ENCODE assay signal across 10 cellular contexts in genomic region chr15:65409284-65409631, GRCh38. TPM values are rescaled to one million over a fixed set of nuclear protein-coding genes. Genes with fewer than 3 reads are reported as not detected.
A peak's percentile ranks its signal among the peaks of the same experiment; 100 is the strongest.
DNase-seq lines count a peak whose midpoint lies in the region; ATAC-seq, FAIRE-seq and TF ChIP-seq lines count a peak whose summit lies in the region.
"Had no signal": no experiment of that assay in that cellular context is flagged by ENCODE, and none has a peak within 500 bp of the region (broad histone marks: within the 10 kb centered on the region; RNA-seq: fewer than 3 reads in every experiment).

No MANE protein-coding gene starts in this region.

- no peak for ATAC-seq in HG03175 (IDR thresholded peaks at IDR 0.05; ENCODE audit: unreplicated experiment)

- TF ChIP-seq POLR2A in GM12891 (IDR thresholded peaks at IDR 0.05; ENCODE audit: low read depth, low read length): no peak

- DNase-seq in GM12891 (ENCODE audit: insufficient read length, low spot score) (no peak), renal cortical epithelial cell (ENCODE audit: low read depth) (peak; percentile 99), mesothelial cell of epicardium (ENCODE audit: low spot score in 2 of 2, unreplicated experiment in 2 of 2) (no peak), mesenteric fat pad (ENCODE audit: low spot score) (no peak), COR-L47 (lab: John Stamatoyannopoulos, UW) (no peak)
- DNase-seq: T-helper 1 cell had no signal

- H3K4me3 Mint-ChIP-seq in IgD-negative memory B cell (peak overlapping the region in 2 of 4 donors; percentile 19 to 77), brain (no peak overlapping the region), mesothelial cell of epicardium (no peak overlapping the region)
- H3K4me3 Mint-ChIP-seq: central memory CD8-positive, alpha-beta T cell had no signal

- H3K36me3 Mint-ChIP-seq in IgD-negative memory B cell (peaks cover 2% of the 10 kb centered on the region), brain (peaks cover 6% of the 10 kb centered on the region), mesothelial cell of epicardium (no peaks in the 10 kb centered on the region)

- H3K27ac Mint-ChIP-seq in IgD-negative memory B cell (peak overlapping the region in 2 of 3 donors; percentile 46 to 47), brain (peak overlapping the region in 4 of 5 experiments; percentile 16 to 78 (median 52)), mesothelial cell of epicardium (no peak overlapping the region)

- peak; percentile 77 for FAIRE-seq in GM12891 (lab: Jason Lieb, UNC)

- peaks cover 8 to 15% (median 8%) of the 10 kb centered on the region in 3 donors for H3K4me1 Mint-ChIP-seq in IgD-negative memory B cell
- peaks cover 84% of the 10 kb centered on the region for H3K4me1 Mint-ChIP-seq in brain
- peaks cover 9% of the 10 kb centered on the region for H3K4me1 Mint-ChIP-seq in mesothelial cell of epicardium

- H3K9me3 Mint-ChIP-seq in IgD-negative memory B cell: no peaks in the 10 kb centered on the region
- no peaks in the 10 kb centered on the region for H3K9me3 Mint-ChIP-seq in brain
- H3K9me3 Mint-ChIP-seq in mesothelial cell of epicardium: no peaks in the 10 kb centered on the region
- H3K9me3 Mint-ChIP-seq: central memory CD8-positive, alpha-beta T cell had no signal

- no peak for TF ChIP-seq CTCF in brain (conservative IDR thresholded peaks at IDR 0.05)
- no peak for TF ChIP-seq CTCF in mesothelial cell of epicardium (IDR thresholded peaks at IDR 0.05; ENCODE audit: unreplicated experiment)

- peaks cover 18% of the 10 kb centered on the region for H3K27me3 Mint-ChIP-seq in IgD-negative memory B cell
- peaks cover 2% of the 10 kb centered on the region for H3K27me3 Mint-ChIP-seq in brain
- H3K27me3 Mint-ChIP-seq in mesothelial cell of epicardium (ENCODE audit: low read depth): no peaks in the 10 kb centered on the region

TF ChIP-seq in GM12891, 5 proteins besides CTCF, POLR2A, EP300 and RAD21:
- TF ChIP-seq POU2F2 (IDR thresholded peaks at IDR 0.05; ENCODE audit: low read depth, low read length): peak; percentile 97
- TF ChIP-seq PAX5 (IDR thresholded peaks at IDR 0.05; ENCODE audit: insufficient read depth, low read length, severe bottlenecking): no peak
- TF ChIP-seq TAF1 (IDR thresholded peaks at IDR 0.05; ENCODE audit: low read depth, low read length): no peak
- no peak for TF ChIP-seq SPI1 (IDR thresholded peaks at IDR 0.05; ENCODE audit: low read depth, low read length)

RNA-seq across cellular contexts. Expression of gene IGDCC4, which starts 13.5 kb away (rescaled TPM):
- polyA plus RNA-seq in GM12891 (2012; ENCODE audit: low read depth, missing spikeins): 1.2 TPM
- not detected for polyA plus RNA-seq in IgD-negative memory B cell
- 1.4 TPM for polyA plus RNA-seq in brain (ENCODE audit: insufficient read depth, low read depth, low replicate concordance)
- 24.1 and 58.2 TPM in 2 replicates for total RNA-seq in renal cortical epithelial cell
- 38.6 to 43.3 TPM (median 43.2 TPM) in 3 replicates for total RNA-seq in mesothelial cell of epicardium
- total RNA-seq in mesenteric fat pad: 0.64 TPM

RNA-seq across cellular contexts. Expression of gene IGDCC3, which starts 31.5 kb away (rescaled TPM):
- polyA plus RNA-seq in GM12891 (2012; ENCODE audit: low read depth, missing spikeins): not detected
- polyA plus RNA-seq in IgD-negative memory B cell (not detected), brain (ENCODE audit: insufficient read depth, low read depth, low replicate concordance) (0.63 TPM)
- total RNA-seq in renal cortical epithelial cell (0.05 TPM in 1 of 2 replicates, not detected in the other), mesothelial cell of epicardium (34.8 to 40.6 TPM (median 35.1 TPM) in 3 replicates), mesenteric fat pad (not detected)

Comparison
In these comparisons a context has a peak if more than half of its experiments do, and no peak if none do; other contexts are left out.
1. RNA of gene IGDCC4, which starts 13.5 kb away (total RNA-seq): 24.1 to 58.2 TPM in renal cortical epithelial cell and 38.6 to 43.3 TPM in mesothelial cell of epicardium; 0.64 TPM in mesenteric fat pad (single experiment); every median in the first group is over 10 times any median in the second.
2. RNA of gene IGDCC3, which starts 31.5 kb away (total RNA-seq): 34.8 to 40.6 TPM in mesothelial cell of epicardium; 0.05 TPM in renal cortical epithelial cell and not detected in mesenteric fat pad (single experiment); every median in the first group is over 10 times any median in the second.